23 cellular contexts compared by ENCODE assay signal in genomic region chr20:40807094-40807623, GRCh38.
"Had no signal": no experiment of that assay in that cellular context is flagged by ENCODE, and none has a peak within 500 bp of the region (broad histone marks: within the 10 kb centered on the region; RNA-seq: fewer than 3 reads in every experiment).

No MANE protein-coding gene starts in this region.

- H3K36me3 ChIP-seq: esophagus muscularis mucosa, upper lobe of right lung had no signal

- H3K4me3 ChIP-seq: esophagus muscularis mucosa, upper lobe of right lung had no signal

- H3K4me3 Mint-ChIP-seq: activated CD4-positive, alpha-beta T cell treated with anti-CD3 and anti-CD28 coated beads, Interleukin-2, amount 10 ng/mL, durations not matched to agents 7 days and 5 days; activated CD8-positive, alpha-beta T cell treated with anti-CD3 and anti-CD28 coated beads for 36 hours; activated naive CD4-positive, alpha-beta T cell treated with anti-CD3 and anti-CD28 coated beads, Interleukin-2, amount 50 U/mL, for 24 hours; neural crest cell; T-cell; T-helper 2 cell treated with Interferon-gamma antibody and Interleukin-4, amounts not matched to agents 5 μg/mL and 100 μg/mL, for 36 hours had no signal

- H3K9me3 ChIP-seq: esophagus muscularis mucosa, upper lobe of right lung had no signal

- H3K9me3 Mint-ChIP-seq: activated CD4-positive, alpha-beta T cell treated with anti-CD3 and anti-CD28 coated beads, Interleukin-2, amount 10 ng/mL, durations not matched to agents 7 days and 5 days; activated CD8-positive, alpha-beta T cell treated with anti-CD3 and anti-CD28 coated beads for 36 hours; activated naive CD4-positive, alpha-beta T cell treated with anti-CD3 and anti-CD28 coated beads, Interleukin-2, amount 50 U/mL, for 24 hours; brain; neural crest cell; T-cell; T-helper 2 cell treated with Interferon-gamma antibody and Interleukin-4, amounts not matched to agents 5 μg/mL and 100 μg/mL, for 36 hours had no signal

- H3K36me3 Mint-ChIP-seq: activated naive CD4-positive, alpha-beta T cell treated with anti-CD3 and anti-CD28 coated beads, Interleukin-2, amount 50 U/mL, for 24 hours; brain; T-cell had no signal

- DNase-seq: activated CD4-positive, alpha-beta T cell treated with anti-CD3 and anti-CD28 coated beads, Interleukin-2, amount 10 ng/mL, durations not matched to agents 7 days and 5 days; activated CD4-positive, CD25-positive, alpha-beta regulatory T cell treated with anti-CD3 and anti-CD28 coated beads, Interleukin-2, amount 50 U/mL, for 72 hours; activated CD8-positive, alpha-beta T cell treated with anti-CD3 and anti-CD28 coated beads for 36 hours; activated gamma-delta T cell treated with Interleukin-2 at 50 U/mL for 16 hours; activated T-cell treated with anti-CD3 and anti-CD28 coated beads, Interleukin-2, amount 50 U/mL, for 1 hour; aorta; central memory CD4-positive, alpha-beta T cell; dermis blood vessel endothelial cell; effector memory CD4-positive, alpha-beta T cell; hippocampal formation; left ventricle myocardium superior; mammary epithelial cell; posterior cingulate gyrus; stimulated activated CD4-positive, alpha-beta T cell treated with anti-CD3 and anti-CD28 coated beads, Interleukin-2, amount 100 ng/mL, for 48 hours; stimulated activated naive CD4-positive, alpha-beta T cell; T-cell; upper lobe of right lung had no signal

- H3K27ac Mint-ChIP-seq: activated CD4-positive, alpha-beta T cell treated with anti-CD3 and anti-CD28 coated beads, Interleukin-2, amount 10 ng/mL, durations not matched to agents 7 days and 5 days; activated CD8-positive, alpha-beta T cell treated with anti-CD3 and anti-CD28 coated beads for 36 hours; activated naive CD4-positive, alpha-beta T cell treated with anti-CD3 and anti-CD28 coated beads, Interleukin-2, amount 50 U/mL, for 24 hours; T-cell; T-helper 2 cell treated with Interferon-gamma antibody and Interleukin-4, amounts not matched to agents 5 μg/mL and 100 μg/mL, for 36 hours had no signal

- H3K4me1 Mint-ChIP-seq: activated CD4-positive, alpha-beta T cell treated with anti-CD3 and anti-CD28 coated beads, Interleukin-2, amount 10 ng/mL, durations not matched to agents 7 days and 5 days; activated naive CD4-positive, alpha-beta T cell treated with anti-CD3 and anti-CD28 coated beads, Interleukin-2, amount 50 U/mL, for 24 hours; T-cell had no signal

- H3K27ac ChIP-seq: esophagus muscularis mucosa, upper lobe of right lung, VCaP had no signal

- H3K4me1 ChIP-seq: esophagus muscularis mucosa, upper lobe of right lung had no signal
